ENCODE assay signal across 10 cellular contexts in genomic region chr7:100629117-100629711, GRCh38. TPM values are rescaled to one million over a fixed set of nuclear protein-coding genes. Genes with fewer than 3 reads are reported as not detected.
A peak's percentile ranks its signal among the peaks of the same experiment; 100 is the strongest.
DNase-seq lines count a peak whose midpoint lies in the region; ATAC-seq and TF ChIP-seq lines count a peak whose summit lies in the region.
"Had no signal": no experiment of that assay in that cellular context is flagged by ENCODE, and none has a peak within 500 bp of the region (broad histone marks: within the 10 kb centered on the region; RNA-seq: fewer than 3 reads in every experiment).

No MANE protein-coding gene starts in this region.

- no peak for TF ChIP-seq POLR2A in tibial nerve (IDR thresholded peaks at IDR 0.05)

- TF ChIP-seq CTCF in MM.1S (IDR thresholded peaks at IDR 0.05; ENCODE audit: low read length) (peak; percentile 37), neural progenitor cell (IDR thresholded peaks at IDR 0.05) (peak; percentile 68), tibial nerve (IDR thresholded peaks at IDR 0.05) (no peak)

- H3K9me3 ChIP-seq in MM.1S (replicated peaks; ENCODE audit: insufficient read depth, low read length) (no peaks in the 10 kb centered on the region), neural progenitor cell (ENCODE audit: low read depth) (no peaks in the 10 kb centered on the region), tibial nerve (no peaks in the 10 kb centered on the region)

- H3K9ac ChIP-seq in MM.1S (ENCODE audit: low read length) (no peak overlapping the region), neural progenitor cell (no peak overlapping the region)

- no peaks in the 10 kb centered on the region for H4K20me1 ChIP-seq in MM.1S (ENCODE audit: insufficient read depth, low read length)
- H4K20me1 ChIP-seq in neural progenitor cell (ENCODE audit: low read depth) = no peaks in the 10 kb centered on the region

- no peaks in the 10 kb centered on the region for H3K36me3 ChIP-seq in MM.1S (replicated peaks; ENCODE audit: insufficient read depth, low read length)
- no peaks in the 10 kb centered on the region for H3K36me3 ChIP-seq in neural progenitor cell
- H3K36me3 ChIP-seq in tibial nerve = no peaks in the 10 kb centered on the region

- DNase-seq in SIG-M5 treated with dmso at 0.1 percent for 504 hours (lab: John Stamatoyannopoulos, UW; ENCODE audit: unreplicated experiment) = peak; percentile 40
- no peak for DNase-seq in SIG-M5 (lab: John Stamatoyannopoulos, UW)
- peak; percentile 46 for DNase-seq in MM.1S
- no peak for DNase-seq in activated T-helper 1 cell treated with anti-CD3 and anti-CD28 coated beads, Interleukin-12 subunit alpha, Interleukin-12 subunit beta, Interleukin-2, Interleukin-4 antibody, amounts not matched to agents 30 ng/mL and 10 ng/mL and 1 ng/mL, durations not matched to agents 14 hours and 24 hours and 36 hours (ENCODE audit: low spot score)
- peak; percentile 77 for DNase-seq in neural progenitor cell (ENCODE audit: low spot score)
- no peak for DNase-seq in tibial nerve (ENCODE audit: low spot score in 2 of 2)
- no peak for DNase-seq in DMS79 (lab: John Stamatoyannopoulos, UW)
- DNase-seq: NCI-H2107 had no signal

- H3K27me3 Mint-ChIP-seq in activated T-helper 1 cell treated with anti-CD3 and anti-CD28 coated beads, Interleukin-12 subunit alpha, Interleukin-12 subunit beta, Interleukin-2, Interleukin-4 antibody, amounts not matched to agents 30 ng/mL and 10 ng/mL and 1 ng/mL, durations not matched to agents 14 hours and 24 hours and 36 hours (ENCODE audit: insufficient read depth) = no peaks in the 10 kb centered on the region
- peaks cover 29% of the 10 kb centered on the region for H3K27me3 Mint-ChIP-seq in neural progenitor cell (ENCODE audit: insufficient read depth, low read depth)

- peaks cover 6% of the 10 kb centered on the region for H3K36me3 Mint-ChIP-seq in activated T-helper 1 cell treated with anti-CD3 and anti-CD28 coated beads, Interleukin-12 subunit alpha, Interleukin-12 subunit beta, Interleukin-2, Interleukin-4 antibody, amounts not matched to agents 30 ng/mL and 10 ng/mL and 1 ng/mL, durations not matched to agents 14 hours and 24 hours and 36 hours (ENCODE audit: low read depth)
- H3K36me3 Mint-ChIP-seq in neural progenitor cell = no peaks in the 10 kb centered on the region

- no peak overlapping the region for H2AFZ ChIP-seq in MM.1S (ENCODE audit: low read length)
- H2AFZ ChIP-seq in neural progenitor cell (replicated peaks) = no peak overlapping the region

- no peak for ATAC-seq in HG02970 (IDR thresholded peaks at IDR 0.05; ENCODE audit: low FRiP score, unreplicated experiment)

- H3K4me3 Mint-ChIP-seq in activated T-helper 1 cell treated with anti-CD3 and anti-CD28 coated beads, Interleukin-12 subunit alpha, Interleukin-12 subunit beta, Interleukin-2, Interleukin-4 antibody, amounts not matched to agents 30 ng/mL and 10 ng/mL and 1 ng/mL, durations not matched to agents 14 hours and 24 hours and 36 hours = peak overlapping the region; percentile 71
- no peak overlapping the region for H3K4me3 Mint-ChIP-seq in neural progenitor cell

- H3K27ac ChIP-seq in MM.1S (ENCODE audit: low read length) = no peak overlapping the region
- H3K27ac ChIP-seq in neural progenitor cell = no peak overlapping the region
- H3K27ac ChIP-seq in tibial nerve = no peak overlapping the region

- no peak overlapping the region for H3K27ac Mint-ChIP-seq in activated T-helper 1 cell treated with anti-CD3 and anti-CD28 coated beads, Interleukin-12 subunit alpha, Interleukin-12 subunit beta, Interleukin-2, Interleukin-4 antibody, amounts not matched to agents 30 ng/mL and 10 ng/mL and 1 ng/mL, durations not matched to agents 14 hours and 24 hours and 36 hours
- no peak overlapping the region for H3K27ac Mint-ChIP-seq in neural progenitor cell

- H3K27me3 ChIP-seq in MM.1S (replicated peaks; ENCODE audit: insufficient read depth, low read length) (peaks cover 80% of the 10 kb centered on the region), neural progenitor cell (peaks cover 57% of the 10 kb centered on the region), tibial nerve (peaks cover 0 to 22% of the 10 kb centered on the region in 2 donors)

- H3F3A ChIP-seq in MM.1S (ENCODE audit: insufficient read depth, low read length) (no peaks in the 10 kb centered on the region), neural progenitor cell (ENCODE audit: low read depth) (peaks cover 6% of the 10 kb centered on the region)

- H3K4me2 ChIP-seq in MM.1S (ENCODE audit: low read depth, low read length) = no peak overlapping the region
- no peak overlapping the region for H3K4me2 ChIP-seq in neural progenitor cell

- 75 to 80% methylated on average over 10 to 11 of the region's 11 CpGs for WGBS in tibial nerve, 2 donors

- H3K4me1 ChIP-seq in MM.1S (ENCODE audit: low read length) (no peaks in the 10 kb centered on the region), neural progenitor cell (peaks cover 4% of the 10 kb centered on the region), tibial nerve (peaks cover 0 to 27% (median 13%) of the 10 kb centered on the region in 4 donors)

- no peak for TF ChIP-seq EP300 in tibial nerve (IDR thresholded peaks at IDR 0.05)

- H3K9me3 Mint-ChIP-seq in activated T-helper 1 cell treated with anti-CD3 and anti-CD28 coated beads, Interleukin-12 subunit alpha, Interleukin-12 subunit beta, Interleukin-2, Interleukin-4 antibody, amounts not matched to agents 30 ng/mL and 10 ng/mL and 1 ng/mL, durations not matched to agents 14 hours and 24 hours and 36 hours = no peaks in the 10 kb centered on the region
- H3K9me3 Mint-ChIP-seq in neural progenitor cell = peaks cover 2% of the 10 kb centered on the region

- H3K4me3 ChIP-seq in MM.1S (ENCODE audit: low read length) (no peak overlapping the region), neural progenitor cell (no peak overlapping the region), tibial nerve (no peak overlapping the region)

- intact Hi-C loops in activated T-helper 1 cell treated with anti-CD3 and anti-CD28 coated beads, Interleukin-12 subunit alpha, Interleukin-12 subunit beta, Interleukin-2, Interleukin-4 antibody, amounts not matched to agents 30 ng/mL and 10 ng/mL and 1 ng/mL, durations not matched to agents 14 hours and 24 hours and 36 hours (cut with micrococcal nuclease) = no loop called here

- no peaks in the 10 kb centered on the region for H3K79me2 ChIP-seq in MM.1S (ENCODE audit: low read length)
- no peaks in the 10 kb centered on the region for H3K79me2 ChIP-seq in neural progenitor cell (ENCODE audit: low read depth)

- peaks cover 41% of the 10 kb centered on the region for H3K4me1 Mint-ChIP-seq in activated T-helper 1 cell treated with anti-CD3 and anti-CD28 coated beads, Interleukin-12 subunit alpha, Interleukin-12 subunit beta, Interleukin-2, Interleukin-4 antibody, amounts not matched to agents 30 ng/mL and 10 ng/mL and 1 ng/mL, durations not matched to agents 14 hours and 24 hours and 36 hours (ENCODE audit: low read depth)
- peaks cover 22% of the 10 kb centered on the region for H3K4me1 Mint-ChIP-seq in neural progenitor cell

- no peaks in the 10 kb centered on the region for H3K9me2 ChIP-seq in MM.1S (replicated peaks; ENCODE audit: insufficient read depth, low read length)

RNA-seq across cellular contexts. Expression of gene TFR2, which starts 12.1 kb away (rescaled TPM):
- total RNA-seq in activated T-helper 1 cell treated with anti-CD3 and anti-CD28 coated beads, Interleukin-12 subunit alpha, Interleukin-12 subunit beta, Interleukin-2, Interleukin-4 antibody, amounts not matched to agents 30 ng/mL and 10 ng/mL and 1 ng/mL, durations not matched to agents 14 hours and 24 hours and 36 hours = 13.8 and 15.0 TPM in 2 replicates
- total RNA-seq in neural progenitor cell (ENCODE audit: low replicate concordance) (0.34 and 1.9 TPM in 2 replicates), tibial nerve (1 to 10 TPM in 1 of 4 donors, not detected in 3; 2.1 TPM)
- total RNA-seq: fibroblast of lung had no signal

RNA-seq across cellular contexts. Expression of gene MOSPD3, which starts 16.9 kb away (rescaled TPM):
- 10.3 and 11.5 TPM in 2 replicates for total RNA-seq in activated T-helper 1 cell treated with anti-CD3 and anti-CD28 coated beads, Interleukin-12 subunit alpha, Interleukin-12 subunit beta, Interleukin-2, Interleukin-4 antibody, amounts not matched to agents 30 ng/mL and 10 ng/mL and 1 ng/mL, durations not matched to agents 14 hours and 24 hours and 36 hours
- 3.0 and 11.5 TPM in 2 replicates for total RNA-seq in neural progenitor cell (ENCODE audit: low replicate concordance)
- total RNA-seq in tibial nerve = 10 to 100 TPM in 3 of 4 donors, 1 to 10 TPM in 1; 9.4 to 31.2 (median 24.3) TPM

RNA-seq across cellular contexts. Expression of gene ACTL6B, which starts 27.0 kb away (rescaled TPM):
- not detected in 2 replicates for total RNA-seq in activated T-helper 1 cell treated with anti-CD3 and anti-CD28 coated beads, Interleukin-12 subunit alpha, Interleukin-12 subunit beta, Interleukin-2, Interleukin-4 antibody, amounts not matched to agents 30 ng/mL and 10 ng/mL and 1 ng/mL, durations not matched to agents 14 hours and 24 hours and 36 hours
- total RNA-seq in neural progenitor cell (ENCODE audit: low replicate concordance) (not detected in 2 replicates), tibial nerve (not detected)
- total RNA-seq: fibroblast of lung had no signal

RNA-seq across cellular contexts. Expression of gene PCOLCE, which starts 27.1 kb away (rescaled TPM):
- total RNA-seq in activated T-helper 1 cell treated with anti-CD3 and anti-CD28 coated beads, Interleukin-12 subunit alpha, Interleukin-12 subunit beta, Interleukin-2, Interleukin-4 antibody, amounts not matched to agents 30 ng/mL and 10 ng/mL and 1 ng/mL, durations not matched to agents 14 hours and 24 hours and 36 hours = 4.3 and 4.7 TPM in 2 replicates
- total RNA-seq in neural progenitor cell (ENCODE audit: low replicate concordance) (6.6 and 8.5 TPM in 2 replicates), tibial nerve (100 to 1,000 TPM in 3 of 4 donors, 10 to 100 TPM in 1; 55.9 to 155 (median 125) TPM)

RNA-seq across cellular contexts. Expression of gene FBXO24, which starts 43.1 kb away (rescaled TPM):
- total RNA-seq in activated T-helper 1 cell treated with anti-CD3 and anti-CD28 coated beads, Interleukin-12 subunit alpha, Interleukin-12 subunit beta, Interleukin-2, Interleukin-4 antibody, amounts not matched to agents 30 ng/mL and 10 ng/mL and 1 ng/mL, durations not matched to agents 14 hours and 24 hours and 36 hours = 0.27 and 0.41 TPM in 2 replicates
- total RNA-seq in neural progenitor cell (ENCODE audit: low replicate concordance) (1.2 and 2.5 TPM in 2 replicates), tibial nerve (1 to 10 TPM in 1 of 4 donors, under 1 TPM in 2, not detected in 1; 0.30 to 2.2 (median 0.84) TPM)

Comparison
In these comparisons a context has a peak if more than half of its experiments do, and no peak if none do; other contexts are left out.
1. DNase-seq: peak in SIG-M5 treated with dmso at 0.1 percent for 504 hours (single experiment), MM.1S (single experiment) and neural progenitor cell (single experiment); none in SIG-M5 (single experiment), activated T-helper 1 cell treated with anti-CD3 and anti-CD28 coated beads, Interleukin-12 subunit alpha, Interleukin-12 subunit beta, Interleukin-2, Interleukin-4 antibody, amounts not matched to agents 30 ng/mL and 10 ng/mL and 1 ng/mL, durations not matched to agents 14 hours and 24 hours and 36 hours (single experiment), tibial nerve (0 of 2) and DMS79 (single experiment).
2. CTCF ChIP-seq: peak in MM.1S (single experiment) and neural progenitor cell (single experiment); none in tibial nerve (0 of 5).